Comparison of ENCODE assay signal across 28 cellular contexts in genomic region chr17:56688151-56688550, GRCh38.
"Had no signal": no experiment of that assay in that cellular context is flagged by ENCODE, and none has a peak within 500 bp of the region (broad histone marks: within the 10 kb centered on the region; RNA-seq: fewer than 3 reads in every experiment).

No MANE protein-coding gene starts in this region.

- ATAC-seq: activated T-helper 17 cell treated with anti-CD3 and anti-CD28 coated beads, Interleukin-2, amount 50 U/mL, for 72 hours; gastroesophageal sphincter; heart right ventricle; WTC11 had no signal

- H3K4me3 Mint-ChIP-seq: activated CD4-positive, alpha-beta memory T cell treated with anti-CD3 and anti-CD28 coated beads, Interleukin-2, amount 10 ng/mL, durations not matched to agents 7 days and 5 days; activated CD4-positive, alpha-beta T cell treated with anti-CD3 and anti-CD28 coated beads, Interleukin-2, amount 10 ng/mL, durations not matched to agents 7 days and 5 days; activated naive CD4-positive, alpha-beta T cell treated with anti-CD3 and anti-CD28 coated beads, Interleukin-2, amount 50 U/mL, for 24 hours; activated naive CD8-positive, alpha-beta T cell treated with anti-CD3 and anti-CD28 coated beads, Interleukin-2, amount 10 ng/mL, durations not matched to agents 7 days and 5 days; activated T-cell treated with anti-CD3 and anti-CD28 coated beads, Interleukin-2, amount 50 U/mL, for 24 hours; activated T-helper 17 cell treated with anti-CD3 and anti-CD28 coated beads, Interleukin-2, amount 50 U/mL, for 72 hours; brain; WTC11 had no signal

- DNase-seq: activated CD4-positive, alpha-beta memory T cell treated with anti-CD3 and anti-CD28 coated beads, Interleukin-2, amount 10 ng/mL, durations not matched to agents 7 days and 5 days; activated CD4-positive, alpha-beta T cell treated with anti-CD3 and anti-CD28 coated beads for 1 hour; activated CD4-positive, alpha-beta T cell treated with anti-CD3 and anti-CD28 coated beads for 4 hours; activated CD4-positive, alpha-beta T cell treated with anti-CD3 and anti-CD28 coated beads, Interleukin-2, amount 10 ng/mL, durations not matched to agents 7 days and 5 days; activated CD4-positive, alpha-beta T cell treated with anti-CD3 and anti-CD28 coated beads, Interleukin-2, amount 50 U/mL, for 4 hours; activated CD8-positive, alpha-beta memory T cell treated with anti-CD3 and anti-CD28 coated beads, Interleukin-2, amount 50 U/mL, for 48 hours; activated effector memory CD4-positive, alpha-beta T cell treated with Interleukin-2 at 50 U/mL for 16 hours; activated gamma-delta T cell treated with Interleukin-2 at 50 U/mL for 16 hours; activated naive CD4-positive, alpha-beta T cell treated with Interleukin-2 at 50 U/mL for 16 hours; activated naive CD8-positive, alpha-beta T cell treated with anti-CD3 and anti-CD28 coated beads, Interleukin-2, amount 10 ng/mL, durations not matched to agents 7 days and 5 days; activated T-cell treated with anti-CD3 and anti-CD28 coated beads for 4 hours; activated T-cell treated with anti-CD3 and anti-CD28 coated beads, Interleukin-2, amount 50 U/mL, for 24 hours; central memory CD4-positive, alpha-beta T cell; cerebellar nuclear complex; colonic mucosa; effector CD8-positive, alpha-beta T cell; esophagus squamous epithelium; foreskin melanocyte; heart right ventricle; T-helper 2 cell had no signal

- H3K4me1 Mint-ChIP-seq: activated naive CD8-positive, alpha-beta T cell treated with anti-CD3 and anti-CD28 coated beads, Interleukin-2, amount 10 ng/mL, durations not matched to agents 7 days and 5 days; brain; WTC11 had no signal

- H3K36me3 Mint-ChIP-seq: activated naive CD4-positive, alpha-beta T cell treated with anti-CD3 and anti-CD28 coated beads, Interleukin-2, amount 50 U/mL, for 24 hours; activated naive CD8-positive, alpha-beta T cell treated with anti-CD3 and anti-CD28 coated beads, Interleukin-2, amount 10 ng/mL, durations not matched to agents 7 days and 5 days; brain; WTC11 had no signal

- FAIRE-seq: endometrium, endothelial cell of umbilical vein, TTC549 had no signal

- H3K27ac Mint-ChIP-seq: activated CD4-positive, alpha-beta memory T cell treated with anti-CD3 and anti-CD28 coated beads, Interleukin-2, amount 10 ng/mL, durations not matched to agents 7 days and 5 days; activated CD4-positive, alpha-beta T cell treated with anti-CD3 and anti-CD28 coated beads, Interleukin-2, amount 10 ng/mL, durations not matched to agents 7 days and 5 days; activated naive CD4-positive, alpha-beta T cell treated with anti-CD3 and anti-CD28 coated beads, Interleukin-2, amount 50 U/mL, for 24 hours; activated naive CD8-positive, alpha-beta T cell treated with anti-CD3 and anti-CD28 coated beads, Interleukin-2, amount 10 ng/mL, durations not matched to agents 7 days and 5 days; activated T-cell treated with anti-CD3 and anti-CD28 coated beads, Interleukin-2, amount 50 U/mL, for 24 hours; activated T-helper 17 cell treated with anti-CD3 and anti-CD28 coated beads, Interleukin-2, amount 50 U/mL, for 72 hours; brain; WTC11 had no signal

- H3K9me3 Mint-ChIP-seq: activated CD4-positive, alpha-beta memory T cell treated with anti-CD3 and anti-CD28 coated beads, Interleukin-2, amount 10 ng/mL, durations not matched to agents 7 days and 5 days; activated CD4-positive, alpha-beta T cell treated with anti-CD3 and anti-CD28 coated beads, Interleukin-2, amount 10 ng/mL, durations not matched to agents 7 days and 5 days; activated naive CD4-positive, alpha-beta T cell treated with anti-CD3 and anti-CD28 coated beads, Interleukin-2, amount 50 U/mL, for 24 hours; activated T-cell treated with anti-CD3 and anti-CD28 coated beads, Interleukin-2, amount 50 U/mL, for 24 hours; activated T-helper 17 cell treated with anti-CD3 and anti-CD28 coated beads, Interleukin-2, amount 50 U/mL, for 72 hours; WTC11 had no signal
